Comparison of ENCODE assay signal across 1 cellular context in genomic region chr7:101308245-101309085, GRCh38.
TF ChIP-seq lines count a peak whose summit lies in the region.

No MANE protein-coding gene starts in this region.

TF ChIP-seq in HepG2, 621 proteins besides CTCF, POLR2A, EP300 and RAD21 (continued from another document and continues in another):
- TF ChIP-seq ZBTB4 (CRISPR knock-in tag; IDR thresholded peaks at IDR 0.05; ENCODE audit: borderline replicate concordance) (no peak), ZBTB42 (CRISPR knock-in tag; IDR thresholded peaks at IDR 0.05) (no peak), GTF3A (CRISPR knock-in tag; conservative IDR thresholded peaks at IDR 0.05) (no peak), ZNF530 (CRISPR knock-in tag; IDR thresholded peaks at IDR 0.05; ENCODE audit: low read depth) (no peak), ZNF280D (CRISPR knock-in tag; IDR thresholded peaks at IDR 0.05) (0 out of 2 replicates have a peak, but pooled peaks have one; percentile 44), ZNF264 (CRISPR knock-in tag; IDR thresholded peaks at IDR 0.05) (no peak), KLF6 (CRISPR knock-in tag; IDR thresholded peaks at IDR 0.05) (0 out of 2 replicates have a peak, but pooled peaks have one; percentile 42), SOX6 (IDR thresholded peaks at IDR 0.05) (no peak), SOX6 (CRISPR knock-in tag; IDR thresholded peaks at IDR 0.05) (peak; percentile 6; the same call in 1 of the 2 replicates), ZNF556 (CRISPR knock-in tag; IDR thresholded peaks at IDR 0.05; ENCODE audit: borderline replicate concordance) (peak; percentile 57; the same call in 1 of the 2 replicates), LCORL (IDR thresholded peaks at IDR 0.05) (no peak), LCORL (CRISPR knock-in tag; IDR thresholded peaks at IDR 0.05) (peak; percentile 44; the same call in 1 of the 2 replicates), SIN3A (IDR thresholded peaks at IDR 0.05; ENCODE audit: borderline replicate concordance, low read depth, low read length) (peak; percentile 51; the same call in 1 of the 2 replicates), NKX3-1 (CRISPR knock-in tag; IDR thresholded peaks at IDR 0.05) (0 out of 2 replicates have a peak, but pooled peaks have one; percentile 24), FOXA1 (IDR thresholded peaks at IDR 0.05) (no peak), FOXA1 (CRISPR knock-in tag; IDR thresholded peaks at IDR 0.05) (no peak), ARID2 (CRISPR knock-in tag; IDR thresholded peaks at IDR 0.05; ENCODE audit: borderline replicate concordance) (no peak), ZNF781 (CRISPR knock-in tag; IDR thresholded peaks at IDR 0.05; ENCODE audit: borderline replicate concordance, not compliant biosample characterization) (no peak), ZNF720 (CRISPR knock-in tag; IDR thresholded peaks at IDR 0.05) (no peak), ZBTB46 (CRISPR knock-in tag; IDR thresholded peaks at IDR 0.05; ENCODE audit: borderline replicate concordance) (no peak), TFDP2 (CRISPR knock-in tag; IDR thresholded peaks at IDR 0.05) (no peak; the same call in 1 of the 2 replicates), RFX5 (IDR thresholded peaks at IDR 0.05; ENCODE audit: low read depth, low read length) (no peak), MAF1 (CRISPR knock-in tag; IDR thresholded peaks at IDR 0.05; ENCODE audit: borderline replicate concordance) (peak; percentile 26; the same call in 1 of the 2 replicates), ZNF557 (CRISPR knock-in tag; IDR thresholded peaks at IDR 0.05) (no peak), BRF2 (CRISPR knock-in tag; IDR thresholded peaks at IDR 0.05) (0 out of 2 replicates have a peak, but pooled peaks have one; percentile 16), ZNF777 (CRISPR knock-in tag; IDR thresholded peaks at IDR 0.05) (peak; percentile 64), YEATS2 (CRISPR knock-in tag; IDR thresholded peaks at IDR 0.05; ENCODE audit: borderline replicate concordance) (no peak), DZIP1 (CRISPR knock-in tag; IDR thresholded peaks at IDR 0.05) (peak; percentile 41; the same call in 1 of the 2 replicates), ZNF749 (CRISPR knock-in tag; IDR thresholded peaks at IDR 0.05; ENCODE audit: borderline replicate concordance) (no peak; the same call in 1 of the 2 replicates), MXD4 (CRISPR knock-in tag; IDR thresholded peaks at IDR 0.05) (0 out of 2 replicates have a peak, but pooled peaks have one; percentile 39), POLR2AphosphoS5 (IDR thresholded peaks at IDR 0.05; ENCODE audit: low read depth, low read length) (peak; percentile 74), UBTF (CRISPR knock-in tag; IDR thresholded peaks at IDR 0.05) (peak; percentile 74), PRMT3 (CRISPR knock-in tag; IDR thresholded peaks at IDR 0.05; ENCODE audit: borderline replicate concordance, low read depth) (no peak), ZSCAN9 (CRISPR knock-in tag; IDR thresholded peaks at IDR 0.05; ENCODE audit: borderline replicate concordance) (0 out of 2 replicates have a peak, but pooled peaks have one; percentile 26), FOXO4 (CRISPR knock-in tag; conservative IDR thresholded peaks at IDR 0.05) (no peak), ZNF432 (CRISPR knock-in tag; IDR thresholded peaks at IDR 0.05; ENCODE audit: borderline replicate concordance) (no peak), POGZ (CRISPR knock-in tag; IDR thresholded peaks at IDR 0.05) (0 out of 2 replicates have a peak, but pooled peaks have one; percentile 13), KLF13 (CRISPR knock-in tag; IDR thresholded peaks at IDR 0.05) (no peak), MIER3 (CRISPR knock-in tag; IDR thresholded peaks at IDR 0.05; ENCODE audit: borderline replicate concordance) (no peak), ZNF782 (CRISPR knock-in tag; IDR thresholded peaks at IDR 0.05; ENCODE audit: borderline replicate concordance) (peak; percentile 77; the same call in 1 of the 2 replicates), ZSCAN22 (CRISPR knock-in tag; IDR thresholded peaks at IDR 0.05) (no peak), ZNF160 (CRISPR knock-in tag; IDR thresholded peaks at IDR 0.05) (0 out of 2 replicates have a peak, but pooled peaks have one; percentile 66), RFX1 (IDR thresholded peaks at IDR 0.05) (no peak), GPN1 (CRISPR knock-in tag; IDR thresholded peaks at IDR 0.05; ENCODE audit: borderline replicate concordance) (no peak), ZNF879 (CRISPR knock-in tag; IDR thresholded peaks at IDR 0.05) (no peak)
